In the genomic region with DNA sequence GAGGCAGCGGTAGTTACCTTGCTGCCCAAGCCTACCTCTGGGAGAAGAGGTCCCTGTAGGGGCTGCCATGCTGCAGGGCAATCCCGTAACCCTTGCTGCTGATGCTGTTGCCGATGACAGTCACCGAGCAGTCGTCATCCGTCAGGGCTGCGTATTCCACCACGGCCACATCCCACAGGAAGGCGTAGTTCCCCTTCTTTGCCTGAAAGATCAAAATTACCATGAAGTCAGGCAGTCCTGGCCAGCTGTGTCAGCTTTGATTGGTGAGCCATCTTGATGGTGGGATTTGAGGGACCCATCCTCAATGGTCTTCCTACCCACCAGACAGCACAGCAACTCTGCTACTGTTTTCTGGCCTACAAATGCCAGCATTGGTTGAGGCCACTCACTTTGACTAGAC, we compare ENCODE assay signal across 19 cellular contexts.
A peak's percentile ranks its signal among the peaks of the same experiment; 100 is the strongest.
DNase-seq lines count a peak whose midpoint lies in the region; TF ChIP-seq lines count a peak whose summit lies in the region.
"Had no signal": no experiment of that assay in that cellular context is flagged by ENCODE, and none has a peak within 500 bp of the region (broad histone marks: within the 10 kb centered on the region; RNA-seq: fewer than 3 reads in every experiment).

No MANE protein-coding gene starts in this region.

- no peak overlapping the region for H3K27ac ChIP-seq in left ventricle myocardium inferior (replicated peaks)
- H3K27ac ChIP-seq in mesenchymal stem cell (ENCODE audit: low read length, poor library complexity, severe bottlenecking) = no peak overlapping the region
- H3K27ac ChIP-seq: 22Rv1, BLaER1, GM23248 had no signal

- no peak overlapping the region for H3K4me3 Mint-ChIP-seq in type B pancreatic cell
- H3K4me3 Mint-ChIP-seq: CD14-positive monocyte; CD4-positive, alpha-beta memory T cell; HFFc6; IgD-negative memory B cell had no signal

- H3K9me3 ChIP-seq in left ventricle myocardium inferior (replicated peaks) (no peaks in the 10 kb centered on the region), mesenchymal stem cell (ENCODE audit: control insufficient read depth, low read length) (no peaks in the 10 kb centered on the region), BE2C (no peaks in the 10 kb centered on the region)
- H3K9me3 ChIP-seq: A549, BLaER1 had no signal

- H3K4me1 Mint-ChIP-seq in type B pancreatic cell (ENCODE audit: unreplicated experiment) = no peaks in the 10 kb centered on the region
- H3K4me1 Mint-ChIP-seq: CD14-positive monocyte, IgD-negative memory B cell had no signal

- no peak overlapping the region for H3K9ac ChIP-seq in mesenchymal stem cell (ENCODE audit: low read length)
- H3K9ac ChIP-seq: BLaER1, GM23248 had no signal

- H3K4me3 ChIP-seq in left ventricle myocardium inferior = no peak overlapping the region
- no peak overlapping the region for H3K4me3 ChIP-seq in mesenchymal stem cell (ENCODE audit: insufficient read depth in 1 of 2, low read depth in 1 of 2, low read length in 2 of 2)
- no peak overlapping the region for H3K4me3 ChIP-seq in BE2C (ENCODE audit: low read depth, low read length)
- H3K4me3 ChIP-seq: A549, BLaER1, GM23248 had no signal

- H3K36me3 ChIP-seq in left ventricle myocardium inferior = no peaks in the 10 kb centered on the region
- no peaks in the 10 kb centered on the region for H3K36me3 ChIP-seq in mesenchymal stem cell (ENCODE audit: control insufficient read depth in 1 of 2, insufficient read depth in 2 of 2, low read depth in 1 of 2, low read length in 2 of 2)
- no peaks in the 10 kb centered on the region; the same call in 1 of the 2 replicates for H3K36me3 ChIP-seq in BE2C
- H3K36me3 ChIP-seq: BLaER1 had no signal

- DNase-seq in cardiac septum (ENCODE audit: low spot score) = peak; percentile 31
- no peak for DNase-seq in left ventricle myocardium inferior
- DNase-seq in mesenchymal stem cell = no peak
- DNase-seq in type B pancreatic cell (ENCODE audit: extremely low spot score, unreplicated experiment) = peak; percentile 15
- DNase-seq in cortex of kidney (lab: John Stamatoyannopoulos, UW) = no peak
- DNase-seq in BE2C = no peak
- DNase-seq in pons (ENCODE audit: low spot score) = no peak
- DNase-seq: AML-193; CD4-positive, alpha-beta memory T cell; DMS153; DMS79; GDM1; GM23248; HFFc6 had no signal

- 98% methylated on average over 9 of the region's 9 CpGs for WGBS in mesenchymal stem cell

- H2BK120ac ChIP-seq in mesenchymal stem cell (ENCODE audit: low read depth, low read length) = no peak overlapping the region

- intact Hi-C loops in cardiac septum (cut with DNase I) (no loop called here), left ventricle myocardium inferior (cut with micrococcal nuclease) (no loop called here)

- no peak overlapping the region for H3K4me2 ChIP-seq in mesenchymal stem cell (ENCODE audit: low read length, poor library complexity, severe bottlenecking)
- H3K4me2 ChIP-seq: BLaER1 had no signal

- peaks cover 8% of the 10 kb centered on the region for H3K27me3 ChIP-seq in left ventricle myocardium inferior (ENCODE audit: low read depth)
- no peaks in the 10 kb centered on the region for H3K27me3 ChIP-seq in mesenchymal stem cell (ENCODE audit: control insufficient read depth in 1 of 2, insufficient read depth in 1 of 2, low read length in 2 of 2)
- no peaks in the 10 kb centered on the region for H3K27me3 ChIP-seq in BE2C
- H3K27me3 ChIP-seq: BLaER1 had no signal

- peaks cover 5% of the 10 kb centered on the region for H3K27me3 Mint-ChIP-seq in type B pancreatic cell

- H4K91ac ChIP-seq in mesenchymal stem cell (ENCODE audit: low read length) = peak overlapping the region; percentile 54

- H2BK15ac ChIP-seq in mesenchymal stem cell (ENCODE audit: low read depth, poor library complexity, severe bottlenecking) = no peak overlapping the region

- H3K36me3 Mint-ChIP-seq in type B pancreatic cell = no peaks in the 10 kb centered on the region
- H3K36me3 Mint-ChIP-seq: CD14-positive monocyte; CD4-positive, alpha-beta memory T cell; IgD-negative memory B cell had no signal

- H3K27ac Mint-ChIP-seq in type B pancreatic cell = no peak overlapping the region
- H3K27ac Mint-ChIP-seq: CD14-positive monocyte, HFFc6, IgD-negative memory B cell had no signal

- no peak overlapping the region for H3K23ac ChIP-seq in mesenchymal stem cell (ENCODE audit: low read length in 2 of 2)

- H3K18ac ChIP-seq in mesenchymal stem cell (ENCODE audit: low read depth in 1 of 2, low read length in 2 of 2) = no peak overlapping the region

- peak overlapping the region; percentile 12 for H4K8ac ChIP-seq in mesenchymal stem cell (ENCODE audit: low read length)

- H2AK5ac ChIP-seq in mesenchymal stem cell (ENCODE audit: low read length, severe bottlenecking) = no peak overlapping the region

- H2BK5ac ChIP-seq in mesenchymal stem cell (ENCODE audit: low read depth, low read length, poor library complexity, severe bottlenecking) = no peak overlapping the region

- H3K4me1 ChIP-seq in left ventricle myocardium inferior = no peaks in the 10 kb centered on the region
- H3K4me1 ChIP-seq in mesenchymal stem cell (ENCODE audit: control insufficient read depth, insufficient read depth, low read depth, low read length) = no peaks in the 10 kb centered on the region
- H3K4me1 ChIP-seq in BE2C = no peaks in the 10 kb centered on the region

- peaks cover 9% of the 10 kb centered on the region for H3K9me3 Mint-ChIP-seq in type B pancreatic cell
- H3K9me3 Mint-ChIP-seq: CD4-positive, alpha-beta memory T cell; IgD-negative memory B cell had no signal

- H2BK12ac ChIP-seq in mesenchymal stem cell (ENCODE audit: low read length in 2 of 2) = no peak overlapping the region

- H2AFZ ChIP-seq in mesenchymal stem cell (ENCODE audit: low read depth, low read length) = no peak overlapping the region
- H2AFZ ChIP-seq: GM23248 had no signal

- H3K14ac ChIP-seq in mesenchymal stem cell (ENCODE audit: low read length in 2 of 2) = no peak overlapping the region

- TF ChIP-seq CTCF in left ventricle myocardium inferior (IDR thresholded peaks at IDR 0.05; ENCODE audit: borderline replicate concordance) (no peak), type B pancreatic cell (conservative IDR thresholded peaks at IDR 0.05) (no peak), BE2C (IDR thresholded peaks at IDR 0.05; ENCODE audit: low read depth, low read length) (no peak)

- no peak overlapping the region for H3K4ac ChIP-seq in mesenchymal stem cell (ENCODE audit: low read depth in 1 of 2, low read length in 2 of 2)

- no peaks in the 10 kb centered on the region for H3K79me1 ChIP-seq in mesenchymal stem cell (replicated peaks; ENCODE audit: low read length, poor library complexity, severe bottlenecking)

Comparison
In these comparisons a context has a peak if more than half of its experiments do, and no peak if none do; other contexts are left out.
1. DNase-seq: peak in cardiac septum (single experiment) and type B pancreatic cell (single experiment); none in left ventricle myocardium inferior (single experiment), mesenchymal stem cell (single experiment), cortex of kidney (single experiment), BE2C (single experiment) and pons (single experiment).